In genomic region chr16:85687651-85688471, GRCh38 we compare ENCODE assay signal across 8 cellular contexts.
A peak's percentile ranks its signal among the peaks of the same experiment; 100 is the strongest.
DNase-seq lines count a peak whose midpoint lies in the region; ATAC-seq lines count a peak whose summit lies in the region.

No MANE protein-coding gene starts in this region.

- H3K27ac Mint-ChIP-seq in stimulated activated naive B cell treated with anti-CD40 and anti-IgM and Interleukin-4, amounts not matched to agents 10 μg/mL and 1 μg/mL and 100 μg/mL, for 72 hours: peak overlapping the region; percentile 62

- H3K4me1 Mint-ChIP-seq in stimulated activated naive B cell treated with anti-CD40 and anti-IgM and Interleukin-4, amounts not matched to agents 10 μg/mL and 1 μg/mL and 100 μg/mL, for 72 hours: peaks cover 3 to 24% of the 10 kb centered on the region in 2 donors

- H3K36me3 ChIP-seq in iPS-15b (ENCODE audit: control insufficient read depth, insufficient read depth, low read length): no peaks in the 10 kb centered on the region

- H3K36me3 Mint-ChIP-seq in stimulated activated naive B cell treated with anti-CD40 and anti-IgM and Interleukin-4, amounts not matched to agents 10 μg/mL and 1 μg/mL and 100 μg/mL, for 72 hours: peaks cover 5 to 16% of the 10 kb centered on the region in 2 donors

- no peak overlapping the region for H3K9ac ChIP-seq in iPS-15b (ENCODE audit: low read depth, low read length)

- peak overlapping the region; percentile 77 for H3K4me3 ChIP-seq in iPS-15b (ENCODE audit: low read depth, low read length)

- H3K9me3 Mint-ChIP-seq in stimulated activated naive B cell treated with anti-CD40 and anti-IgM and Interleukin-4, amounts not matched to agents 10 μg/mL and 1 μg/mL and 100 μg/mL, for 72 hours: no peaks in the 10 kb centered on the region

- no peaks in the 10 kb centered on the region for H3K4me1 ChIP-seq in iPS-15b (ENCODE audit: control insufficient read depth, insufficient read depth, low read length)

- no peak for ATAC-seq in stimulated activated naive B cell treated with anti-CD40 and anti-IgM and Interleukin-4, amounts not matched to agents 10 μg/mL and 1 μg/mL and 100 μg/mL, for 72 hours (replicated peaks)
- no peak for ATAC-seq in HG03565 (IDR thresholded peaks at IDR 0.05; ENCODE audit: unreplicated experiment)

- H3K27me3 ChIP-seq in iPS-15b (ENCODE audit: control insufficient read depth, insufficient read depth, low read length): no peaks in the 10 kb centered on the region

- H3K27me3 Mint-ChIP-seq in stimulated activated naive B cell treated with anti-CD40 and anti-IgM and Interleukin-4, amounts not matched to agents 10 μg/mL and 1 μg/mL and 100 μg/mL, for 72 hours: peaks cover 0 to 3% of the 10 kb centered on the region in 2 donors

- DNase-seq in NCI-H1092 treated with DMSO at 0.1 percent for 48 hours (lab: John Stamatoyannopoulos, UW): peak; percentile 36
- DNase-seq in NCI-H1092 (lab: John Stamatoyannopoulos, UW): no peak
- peak; percentile 28 to 38 for DNase-seq in activated CD4-positive, alpha-beta T cell treated with anti-CD3 and anti-CD28 coated beads, Interleukin-2, amount 50 U/mL, for 48 hours
- no peak for DNase-seq in stimulated activated naive B cell treated with anti-CD40 and anti-IgM and Interleukin-4, amounts not matched to agents 10 μg/mL and 1 μg/mL and 100 μg/mL, for 72 hours
- no peak for DNase-seq in NCI-H128 (lab: John Stamatoyannopoulos, UW; ENCODE audit: unreplicated experiment)
- no peak for DNase-seq in NCI-H1930 (lab: John Stamatoyannopoulos, UW)

- H3K4me3 Mint-ChIP-seq in stimulated activated naive B cell treated with anti-CD40 and anti-IgM and Interleukin-4, amounts not matched to agents 10 μg/mL and 1 μg/mL and 100 μg/mL, for 72 hours: peak overlapping the region; percentile 84 to 85

- H3K9me3 ChIP-seq in iPS-15b (ENCODE audit: control insufficient read depth, insufficient read depth, low read length): no peaks in the 10 kb centered on the region

Comparison
In these comparisons a context has a peak if more than half of its experiments do, and no peak if none do; other contexts are left out.
1. DNase-seq: peak in NCI-H1092 treated with DMSO at 0.1 percent for 48 hours (single experiment) and activated CD4-positive, alpha-beta T cell treated with anti-CD3 and anti-CD28 coated beads, Interleukin-2, amount 50 U/mL, for 48 hours (2 of 2); none in NCI-H1092 (single experiment), stimulated activated naive B cell treated with anti-CD40 and anti-IgM and Interleukin-4, amounts not matched to agents 10 μg/mL and 1 μg/mL and 100 μg/mL, for 72 hours (single experiment), NCI-H128 (single experiment) and NCI-H1930 (0 of 2).